Comparison of ENCODE assay signal across 1 cellular context in genomic region chr19:8592231-8593009, GRCh38.
TF ChIP-seq lines count a peak whose summit lies in the region.

No MANE protein-coding gene starts in this region.

TF ChIP-seq in H1, 55 proteins besides CTCF, POLR2A, EP300 and RAD21 (continued from another document):
- TF ChIP-seq CHD7 (IDR thresholded peaks at IDR 0.05; ENCODE audit: insufficient replicate concordance, low read length) (no peak), SIN3A (conservative IDR thresholded peaks at IDR 0.05 in 1 of 2, IDR thresholded peaks at IDR 0.05 in 1 of 2; ENCODE audit: low read depth in 1 of 2, low read length in 2 of 2) (peak in 1 of 2 experiments; percentile 4; a peak in 1 of 4 replicates), CHD2 (IDR thresholded peaks at IDR 0.05; ENCODE audit: low read length) (0 out of 2 replicates have a peak, but pooled peaks have one; percentile 7), POLR2AphosphoS5 (IDR thresholded peaks at IDR 0.05; ENCODE audit: low read depth, low read length) (peak; percentile 59; the same call in 1 of the 2 replicates), TBP (IDR thresholded peaks at IDR 0.05; ENCODE audit: low read depth, low read length) (peak; percentile 17; the same call in 1 of the 2 replicates), SAP30 (IDR thresholded peaks at IDR 0.05; ENCODE audit: insufficient read depth, insufficient replicate concordance, low read length) (no peak), ASH2L (IDR thresholded peaks at IDR 0.05; ENCODE audit: low read length) (peak; percentile 36), RXRA (IDR thresholded peaks at IDR 0.05; ENCODE audit: insufficient read depth, low read depth, low read length) (no peak), TAF1 (IDR thresholded peaks at IDR 0.05; ENCODE audit: low read depth, low read length) (peak; percentile 48; the same call in 1 of the 2 replicates), RBBP5 (IDR thresholded peaks at IDR 0.05; ENCODE audit: borderline replicate concordance, low read depth, low read length) (0 out of 2 replicates have a peak, but pooled peaks have one; percentile 80), SP4 (IDR thresholded peaks at IDR 0.05; ENCODE audit: low read length) (peak; percentile 86)
TF ChIP-seq in H1: peak in this region for 10.
